26 cellular contexts compared by ENCODE assay signal in the genomic region with DNA sequence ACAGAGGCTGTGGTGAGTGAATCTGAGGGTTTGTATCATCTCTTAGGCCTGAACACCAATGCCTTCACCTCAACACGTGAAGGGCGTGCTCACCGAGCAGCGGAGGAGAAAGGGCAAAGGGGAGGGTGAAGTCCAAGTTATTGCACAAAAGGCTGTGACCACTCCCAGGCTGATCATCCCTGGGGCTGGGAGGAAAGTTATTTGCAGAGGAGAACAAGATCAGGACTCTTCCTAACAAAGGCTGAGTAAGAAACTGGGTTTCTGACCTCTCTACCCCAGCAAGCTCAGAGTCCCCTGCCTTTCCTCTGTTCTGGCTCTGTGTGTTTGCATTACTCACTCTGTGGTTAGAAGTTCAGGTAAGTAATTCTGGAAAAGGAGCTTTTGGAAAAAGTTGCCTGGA.
"Had no signal": no experiment of that assay in that cellular context is flagged by ENCODE, and none has a peak within 500 bp of the region (broad histone marks: within the 10 kb centered on the region; RNA-seq: fewer than 3 reads in every experiment).

No MANE protein-coding gene starts in this region.

- ATAC-seq: gastroesophageal sphincter, left lung had no signal

- H3K4me1 ChIP-seq: ascending aorta, gastroesophageal sphincter, left lung, uterus had no signal

- DNase-seq: activated CD4-positive, alpha-beta T cell treated with anti-CD3 and anti-CD28 coated beads for 4 hours; activated CD4-positive, alpha-beta T cell treated with anti-CD3 and anti-CD28 coated beads, Interleukin-2, amount 50 U/mL, for 4 hours; activated CD8-positive, alpha-beta memory T cell treated with anti-CD3 and anti-CD28 coated beads for 24 hours; activated effector memory CD4-positive, alpha-beta T cell treated with anti-CD3 and anti-CD28 coated beads, Interleukin-2, amount 50 U/mL, for 16 hours; activated naive CD4-positive, alpha-beta T cell treated with anti-CD3 and anti-CD28 coated beads for 36 hours; activated naive CD8-positive, alpha-beta T cell treated with anti-CD3 and anti-CD28 coated beads, Interleukin-2, amount 10 ng/mL, durations not matched to agents 7 days and 5 days; dorsolateral prefrontal cortex; effector memory CD4-positive, alpha-beta T cell; erythroblast; hippocampal formation; left lung; mammary epithelial cell; naive B cell; ovary; retina; stimulated activated CD4-positive, alpha-beta T cell treated with anti-CD3 and anti-CD28 coated beads, Interleukin-15, amount 100 ng/mL, for 24 hours; stimulated activated CD4-positive, alpha-beta T cell treated with anti-CD3 and anti-CD28 coated beads, Interleukin-2, amount 100 ng/mL, for 24 hours; stimulated activated naive CD4-positive, alpha-beta T cell; T-helper 9 cell; uterus had no signal

- H3K4me3 ChIP-seq: ascending aorta, coronary artery, dorsolateral prefrontal cortex, gastroesophageal sphincter, left lung, ovary, uterus had no signal

- H3K36me3 ChIP-seq: ascending aorta, gastroesophageal sphincter, left lung, ovary, uterus had no signal

- FAIRE-seq: keratinocyte, TTC549 had no signal

- H3K27ac ChIP-seq: ascending aorta, coronary artery, dorsolateral prefrontal cortex, gastroesophageal sphincter, left lung, ovary, uterus, VCaP had no signal

- H3K9me3 ChIP-seq: ascending aorta, gastroesophageal sphincter, left lung, ovary, uterus had no signal

- H3K27me3 ChIP-seq: ascending aorta, gastroesophageal sphincter, left lung, ovary, uterus had no signal
